11 cellular contexts compared by ENCODE assay signal in the genomic region with DNA sequence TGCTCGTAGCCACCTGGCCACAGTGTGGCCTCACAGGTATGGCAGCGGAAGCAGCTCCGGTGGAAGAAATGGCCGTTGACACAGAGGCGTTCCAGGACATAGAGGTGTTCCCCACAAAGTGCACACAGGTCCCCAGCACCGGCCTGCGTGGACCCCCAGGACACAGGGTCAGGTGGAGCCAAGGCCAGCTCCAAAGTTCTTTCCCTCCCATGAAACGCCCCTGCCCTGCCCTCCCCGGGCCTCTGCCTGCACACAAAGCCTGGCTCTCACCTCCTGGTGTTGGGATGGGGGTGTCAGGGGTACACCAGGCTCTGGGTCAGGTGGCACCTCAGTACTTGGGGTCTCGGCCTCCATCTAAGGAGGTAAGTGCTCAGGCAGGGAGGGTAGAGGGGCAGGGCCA. TPM values are rescaled to one million over a fixed set of nuclear protein-coding genes. Genes with fewer than 3 reads are reported as not detected.
"Had no signal": no experiment of that assay in that cellular context is flagged by ENCODE, and none has a peak within 500 bp of the region (broad histone marks: within the 10 kb centered on the region; RNA-seq: fewer than 3 reads in every experiment).

No MANE protein-coding gene starts in this region.

- H3K4me1 ChIP-seq: uterus had no signal

- H3K27ac ChIP-seq: esophagus squamous epithelium, ovary, thyroid gland, uterus had no signal

- H3K4me3 Mint-ChIP-seq: natural killer cell treated with Interleukin-12 subunit alpha and Interleukin-12 subunit beta and Interleukin-15 and Interleukin-18, amount 100 ng/mL, for 72 hours; T-helper 2 cell treated with Interferon-gamma antibody and Interleukin-4, amounts not matched to agents 5 μg/mL and 100 μg/mL, for 36 hours had no signal

- H3K9me3 Mint-ChIP-seq: natural killer cell treated with Interleukin-12 subunit alpha and Interleukin-12 subunit beta and Interleukin-15 and Interleukin-18, amount 100 ng/mL, for 72 hours; T-helper 2 cell treated with Interferon-gamma antibody and Interleukin-4, amounts not matched to agents 5 μg/mL and 100 μg/mL, for 36 hours had no signal

- H3K27me3 ChIP-seq: esophagus squamous epithelium, ovary, thyroid gland, uterus had no signal

- H3K36me3 ChIP-seq: ovary, uterus had no signal

- H3K9me3 ChIP-seq: esophagus squamous epithelium, ovary, thyroid gland, uterus had no signal

- H3K36me3 Mint-ChIP-seq: natural killer cell treated with Interleukin-12 subunit alpha and Interleukin-12 subunit beta and Interleukin-15 and Interleukin-18, amount 100 ng/mL, for 72 hours had no signal

- H3K4me3 ChIP-seq: esophagus squamous epithelium, ovary, thyroid gland, uterus had no signal

- DNase-seq: activated CD4-positive, alpha-beta T cell treated with anti-CD3 and anti-CD28 coated beads, Interleukin-2, amount 50 U/mL, for 48 hours; activated naive CD4-positive, alpha-beta T cell; esophagus squamous epithelium; left colon; ovary; stimulated activated CD4-positive, alpha-beta T cell treated with anti-CD3 and anti-CD28 coated beads, Interleukin-15, amount 100 ng/mL, for 24 hours; stimulated activated CD4-positive, alpha-beta T cell treated with anti-CD3 and anti-CD28 coated beads, Interleukin-4, amount 100 ng/mL, for 24 hours; thyroid gland; uterus had no signal

- H3K27me3 Mint-ChIP-seq: natural killer cell treated with Interleukin-12 subunit alpha and Interleukin-12 subunit beta and Interleukin-15 and Interleukin-18, amount 100 ng/mL, for 72 hours had no signal

RNA-seq across cellular contexts. Expression of gene PPIL6, which starts 6.7 kb away (rescaled TPM):
- total RNA-seq: natural killer cell treated with Interleukin-12 subunit alpha and Interleukin-12 subunit beta and Interleukin-15 and Interleukin-18, amount 100 ng/mL, for 72 hours had no signal
